In genomic region chr11:32062540-32062939, GRCh38 we compare ENCODE assay signal across 13 cellular contexts. TPM values are rescaled to one million over a fixed set of nuclear protein-coding genes. Genes with fewer than 3 reads are reported as not detected.
DNase-seq lines count a peak whose midpoint lies in the region; ATAC-seq and TF ChIP-seq lines count a peak whose summit lies in the region.
"Had no signal": no experiment of that assay in that cellular context is flagged by ENCODE, and none has a peak within 500 bp of the region (broad histone marks: within the 10 kb centered on the region; RNA-seq: fewer than 3 reads in every experiment).

No MANE protein-coding gene starts in this region.

- POLR2A ChIA-PET in A673 (lab: Charles Lee; ENCODE audit: low non-redundant PET) (interaction anchor here (0.6 kb wide), 1 partner anchor 260 kb away, joined by 5 read pairs; no protein-coding TSS in a partner anchor), Caco-2 (lab: Charles Lee) (no interaction called here)
- POLR2A ChIA-PET in CD8-positive, alpha-beta T cell (lab: Charles Lee): no interaction called here

- TF ChIP-seq CTCF in A673 (conservative IDR thresholded peaks at IDR 0.05; ENCODE audit: low read depth, low read length) (no peak), glutamatergic neuron (IDR thresholded peaks at IDR 0.05; ENCODE audit: partially characterized antibody, unreplicated experiment) (no peak), Caco-2 (IDR thresholded peaks at IDR 0.05; ENCODE audit: insufficient read depth in 1 of 2, low read depth in 1 of 2, low read length in 1 of 2, severe bottlenecking in 1 of 2, unreplicated experiment in 1 of 2) (no peak)
- TF ChIP-seq CTCF in CD8-positive, alpha-beta T cell (IDR thresholded peaks at IDR 0.05): no peak

- in situ Hi-C loops in G401 (cut with HindIII; ENCODE audit: low sequenced_read_pairs): no loop called here

- H3K36me3 Mint-ChIP-seq in glutamatergic neuron (ENCODE audit: unreplicated experiment): no peaks in the 10 kb centered on the region
- H3K36me3 Mint-ChIP-seq in Caco-2 (ENCODE audit: insufficient read depth, unreplicated experiment): no peaks in the 10 kb centered on the region
- no peaks in the 10 kb centered on the region for H3K36me3 Mint-ChIP-seq in CD8-positive, alpha-beta T cell

- DNase-seq in A673 (ENCODE audit: low spot score): peak; percentile 68
- peak; percentile 8 for DNase-seq in G401 (ENCODE audit: low spot score)
- no peak for DNase-seq in glutamatergic neuron
- peak; percentile 50 for DNase-seq in superior temporal gyrus (ENCODE audit: extremely low spot score)
- no peak for DNase-seq in Caco-2
- DNase-seq in CD8-positive, alpha-beta T cell: no peak
- DNase-seq: ACHN; Calu3; CD4-positive, alpha-beta T cell; DND-41; EL had no signal

- ATAC-seq in CD8-positive, alpha-beta T cell: no peak

- H3K4me1 Mint-ChIP-seq in glutamatergic neuron (ENCODE audit: low read depth, unreplicated experiment) (peaks cover 39% of the 10 kb centered on the region), Caco-2 (ENCODE audit: low read depth, unreplicated experiment) (no peaks in the 10 kb centered on the region)
- no peaks in the 10 kb centered on the region for H3K4me1 Mint-ChIP-seq in CD8-positive, alpha-beta T cell (ENCODE audit: low read depth)

- peaks cover 3% of the 10 kb centered on the region for H3K27me3 Mint-ChIP-seq in glutamatergic neuron (ENCODE audit: unreplicated experiment)
- peaks cover 21% of the 10 kb centered on the region for H3K27me3 Mint-ChIP-seq in Caco-2 (ENCODE audit: insufficient read depth, unreplicated experiment)
- peaks cover 22% of the 10 kb centered on the region for H3K27me3 Mint-ChIP-seq in CD8-positive, alpha-beta T cell (ENCODE audit: low read depth)

- H3K27ac Mint-ChIP-seq in glutamatergic neuron (ENCODE audit: unreplicated experiment): peak overlapping the region; percentile 92
- no peak overlapping the region for H3K27ac Mint-ChIP-seq in Caco-2 (ENCODE audit: unreplicated experiment)
- no peak overlapping the region for H3K27ac Mint-ChIP-seq in CD8-positive, alpha-beta T cell
- H3K27ac Mint-ChIP-seq: CD4-positive, alpha-beta T cell had no signal

- CTCF ChIA-PET in A673 (lab: Charles Lee): no interaction called here
- CTCF ChIA-PET in Caco-2 (lab: Charles Lee): no interaction called here
- CTCF ChIA-PET in CD8-positive, alpha-beta T cell (lab: Charles Lee): interaction anchor here (2.1 kb wide), 1 partner anchor 11 kb away, joined by 15 read pairs; no protein-coding TSS in a partner anchor

- H3K4me1 ChIP-seq in A673 (ENCODE audit: insufficient read depth, low read length, poor library complexity, severe bottlenecking) (no peaks in the 10 kb centered on the region), Caco-2 (no peaks in the 10 kb centered on the region)
- no peaks in the 10 kb centered on the region for H3K4me1 ChIP-seq in CD8-positive, alpha-beta T cell (ENCODE audit: insufficient read depth, low read length)
- H3K4me1 ChIP-seq: HAP-1 had no signal

- H3K9me3 Mint-ChIP-seq in glutamatergic neuron (ENCODE audit: unreplicated experiment) (peaks cover 9% of the 10 kb centered on the region), Caco-2 (ENCODE audit: unreplicated experiment) (no peaks in the 10 kb centered on the region)
- no peaks in the 10 kb centered on the region for H3K9me3 Mint-ChIP-seq in CD8-positive, alpha-beta T cell
- H3K9me3 Mint-ChIP-seq: CD4-positive, alpha-beta T cell had no signal

- H3K36me3 ChIP-seq in A673 (ENCODE audit: insufficient read depth, low read length, poor library complexity, severe bottlenecking) (no peaks in the 10 kb centered on the region), Caco-2 (ENCODE audit: control insufficient read depth, insufficient read depth, low read length) (no peaks in the 10 kb centered on the region)
- H3K36me3 ChIP-seq in CD8-positive, alpha-beta T cell (ENCODE audit: insufficient read depth, low read length): no peaks in the 10 kb centered on the region
- H3K36me3 ChIP-seq: HAP-1 had no signal

- no TSS peak for BruUV-seq in A673 (replicated peaks; lab: Mats Ljungman, UMichigan)
- BruUV-seq in Caco-2 (replicated peaks; lab: Mats Ljungman, UMichigan): no TSS peak

- no peaks in the 10 kb centered on the region for H3K9me3 ChIP-seq in A673 (ENCODE audit: low read depth, low read length, poor library complexity, severe bottlenecking)
- no peaks in the 10 kb centered on the region for H3K9me3 ChIP-seq in Caco-2
- H3K9me3 ChIP-seq in CD8-positive, alpha-beta T cell (ENCODE audit: low read length): no peaks in the 10 kb centered on the region
- H3K9me3 ChIP-seq: HAP-1 had no signal

- H3K4me3 Mint-ChIP-seq in glutamatergic neuron (ENCODE audit: unreplicated experiment) (peak overlapping the region; percentile 35), Caco-2 (ENCODE audit: unreplicated experiment) (no peak overlapping the region)
- H3K4me3 Mint-ChIP-seq in CD8-positive, alpha-beta T cell: no peak overlapping the region
- H3K4me3 Mint-ChIP-seq: CD4-positive, alpha-beta T cell had no signal

- H3K4me3 ChIP-seq in A673 (ENCODE audit: low read depth, low read length, poor library complexity, severe bottlenecking) (no peak overlapping the region), Caco-2 (ENCODE audit: low read depth, low read length) (no peak overlapping the region)
- no peak overlapping the region for H3K4me3 ChIP-seq in CD8-positive, alpha-beta T cell (ENCODE audit: low read depth, low read length)
- H3K4me3 ChIP-seq: HAP-1 had no signal

- H3K27me3 ChIP-seq in A673 (replicated peaks; ENCODE audit: insufficient read depth, low read depth, low read length, poor library complexity) (peaks cover 78% of the 10 kb centered on the region), Caco-2 (replicated peaks; ENCODE audit: control insufficient read depth, insufficient read depth, low read length) (peaks cover 1% of the 10 kb centered on the region; the same call in 1 of the 2 replicates)
- no peaks in the 10 kb centered on the region for H3K27me3 ChIP-seq in CD8-positive, alpha-beta T cell (ENCODE audit: insufficient read depth, low read length)

- no peak overlapping the region for H3K27ac ChIP-seq in A673 (ENCODE audit: low read depth, low read length, poor library complexity, severe bottlenecking)
- no peak overlapping the region for H3K27ac ChIP-seq in CD8-positive, alpha-beta T cell (ENCODE audit: low read depth, low read length)
- H3K27ac ChIP-seq: C4-2B had no signal

- intact Hi-C loops in A673 (cut with micrococcal nuclease; ENCODE audit: unreplicated experiment) (no loop called here), Caco-2 (cut with micrococcal nuclease; ENCODE audit: unreplicated experiment) (no loop called here)
- intact Hi-C loops in CD8-positive, alpha-beta T cell (cut with DNase I, micrococcal nuclease): loop anchor here in 1 of 2 experiments (5.0 kb wide), 1 partner anchor 45 kb away; no protein-coding TSS in a partner anchor

RNA-seq across cellular contexts. Expression of gene RCN1, which starts 28.3 kb away (rescaled TPM):
- total RNA-seq in A673 (2021) (412 and 413 TPM in 2 replicates), glutamatergic neuron (ENCODE audit: unreplicated experiment) (200 TPM), Caco-2 (2022) (151 and 185 TPM in 2 replicates)
- total RNA-seq in G401 (2014; rRNA removed; shearing (Covaris generic)): 70.3 and 84.5 TPM in 2 replicates
- 10 to 100 TPM in 1 of 2 experiments, 1 to 10 TPM in 1; 8.2 to 10.8 TPM for total RNA-seq in CD8-positive, alpha-beta T cell

Comparison
In these comparisons a context has a peak if more than half of its experiments do, and no peak if none do; other contexts are left out.
1. DNase-seq: peak in A673 (single experiment), G401 (single experiment) and superior temporal gyrus (single experiment); none in glutamatergic neuron (single experiment), Caco-2 (0 of 2) and CD8-positive, alpha-beta T cell (0 of 7).